Comparison of ENCODE assay signal across 20 cellular contexts in genomic region chr1:40911105-40911504, GRCh38. TPM values are rescaled to one million over a fixed set of nuclear protein-coding genes. Genes with fewer than 3 reads are reported as not detected.
DNase-seq lines count a peak whose midpoint lies in the region; ATAC-seq and TF ChIP-seq lines count a peak whose summit lies in the region.
"Had no signal": no experiment of that assay in that cellular context is flagged by ENCODE, and none has a peak within 500 bp of the region (broad histone marks: within the 10 kb centered on the region; RNA-seq: fewer than 3 reads in every experiment).

No MANE protein-coding gene starts in this region.

- ATAC-seq in GM23338, result no peak
- no peak for ATAC-seq in PC-3
- ATAC-seq: HepG2 had no signal

- TF ChIP-seq CTCF in GM23338 (conservative IDR thresholded peaks at IDR 0.05; ENCODE audit: low read depth in 2 of 2) (no peak), PC-3 (conservative IDR thresholded peaks at IDR 0.05; ENCODE audit: low read depth, low read length) (no peak), fibroblast of villous mesenchyme (IDR thresholded peaks at IDR 0.05; ENCODE audit: insufficient read depth, low read depth, low read length) (no peak)

- no peaks in the 10 kb centered on the region for H3K36me3 ChIP-seq in GM23338 (ENCODE audit: insufficient read depth)
- H3K36me3 ChIP-seq in PC-3 (ENCODE audit: low read depth, low read length), result no peaks in the 10 kb centered on the region
- H3K36me3 ChIP-seq: BE2C had no signal

- DNase-seq in GM23338 (ENCODE audit: low spot score), result no peak
- no peak for DNase-seq in PC-3
- peak; percentile 33 for DNase-seq in fibroblast of villous mesenchyme (ENCODE audit: low read depth)
- no peak for DNase-seq in GM03348 (ENCODE audit: low spot score)
- DNase-seq in NCI-H1092 (lab: John Stamatoyannopoulos, UW), result no peak
- no peak for DNase-seq in NK-92 (lab: John Stamatoyannopoulos, UW; ENCODE audit: unreplicated experiment)
- DNase-seq: ACHN; BE2C; C1 segment of cervical spinal cord; CD4-positive, CD25-positive, alpha-beta regulatory T cell; CD8-positive, alpha-beta memory T cell; COR-L47; DMS 273 treated with DMSO at 0.1 percent for 48 hours; DMS53; DND-41; EL; GM23248; H7 had no signal

- H3F3A ChIP-seq in GM23338 (replicated peaks; ENCODE audit: low read depth) (no peaks in the 10 kb centered on the region), PC-3 (ENCODE audit: low read length, unreplicated experiment) (no peaks in the 10 kb centered on the region)

- H4K20me1 ChIP-seq in GM23338 (replicated peaks; ENCODE audit: insufficient read depth), result no peaks in the 10 kb centered on the region
- H4K20me1 ChIP-seq in PC-3 (ENCODE audit: low read length), result no peaks in the 10 kb centered on the region

- H3K27me3 Mint-ChIP-seq in GM23338 (ENCODE audit: insufficient read depth, low read depth, poor library complexity), result no peaks in the 10 kb centered on the region
- H3K27me3 Mint-ChIP-seq: IgD-negative memory B cell had no signal

- intact Hi-C loops in PC-3 (cut with micrococcal nuclease), result no loop called here

- no peaks in the 10 kb centered on the region for H3K4me1 ChIP-seq in GM23338 (ENCODE audit: insufficient read depth)
- peaks cover 11% of the 10 kb centered on the region; the same call in 1 of the 2 replicates for H3K4me1 ChIP-seq in PC-3 (ENCODE audit: insufficient read depth, low read length)
- H3K4me1 ChIP-seq: BE2C had no signal

- BruUV-seq in PC-3 (replicated peaks; lab: Mats Ljungman, UMichigan), result no TSS peak

- H3K27ac Mint-ChIP-seq in GM23338, result no peak overlapping the region
- H3K27ac Mint-ChIP-seq: CD8-positive, alpha-beta memory T cell; IgD-negative memory B cell had no signal

- POLR2A ChIA-PET in PC-3 (lab: Charles Lee; ENCODE audit: unreplicated experiment), result no interaction called here

- H3K9ac ChIP-seq in PC-3 (ENCODE audit: low read length), result no peak overlapping the region
- H3K9ac ChIP-seq: GM23248 had no signal

- H3K4me3 ChIP-seq in GM23338, result no peak overlapping the region
- no peak overlapping the region for H3K4me3 ChIP-seq in PC-3 (ENCODE audit: low read length)
- H3K4me3 ChIP-seq in fibroblast of villous mesenchyme (ENCODE audit: low read depth, low read length), result no peak overlapping the region
- H3K4me3 ChIP-seq: GM23248 had no signal

- H3K79me2 ChIP-seq in GM23338 (replicated peaks; ENCODE audit: insufficient read depth) (no peaks in the 10 kb centered on the region), PC-3 (ENCODE audit: low read length) (no peaks in the 10 kb centered on the region)

- H3K27me3 ChIP-seq in GM23338 (ENCODE audit: insufficient read depth) (no peaks in the 10 kb centered on the region), PC-3 (ENCODE audit: low read length) (no peaks in the 10 kb centered on the region)
- H3K27me3 ChIP-seq: BE2C had no signal

- no peak overlapping the region for H3K27ac ChIP-seq in GM23338 (ENCODE audit: low read depth)
- H3K27ac ChIP-seq in PC-3 (ENCODE audit: low read length), result no peak overlapping the region
- H3K27ac ChIP-seq: GM23248 had no signal

- H2AFZ ChIP-seq in GM23338, result peak overlapping the region; percentile 63; the same call in 1 of the 2 replicates
- peak overlapping the region; percentile 10; the same call in 1 of the 2 replicates for H2AFZ ChIP-seq in PC-3 (ENCODE audit: low read length)
- H2AFZ ChIP-seq: GM23248 had no signal

- H3K4me2 ChIP-seq in GM23338, result no peak overlapping the region
- no peak overlapping the region for H3K4me2 ChIP-seq in PC-3 (ENCODE audit: low read length)

- H3K4me3 Mint-ChIP-seq in GM23338, result no peak overlapping the region
- H3K4me3 Mint-ChIP-seq: CD4-positive, CD25-positive, alpha-beta regulatory T cell; CD8-positive, alpha-beta memory T cell; IgD-negative memory B cell had no signal

- CTCF ChIA-PET in PC-3 (lab: Charles Lee), result no interaction called here

- H3K9me3 ChIP-seq in PC-3 (ENCODE audit: low read length), result no peaks in the 10 kb centered on the region
- H3K9me3 ChIP-seq: BE2C had no signal

- no peaks in the 10 kb centered on the region for H3K9me3 Mint-ChIP-seq in GM23338
- H3K9me3 Mint-ChIP-seq: CD4-positive, CD25-positive, alpha-beta regulatory T cell; CD8-positive, alpha-beta memory T cell; IgD-negative memory B cell had no signal

- H3K36me3 Mint-ChIP-seq in GM23338 (ENCODE audit: low read depth), result no peaks in the 10 kb centered on the region
- H3K36me3 Mint-ChIP-seq: CD4-positive, CD25-positive, alpha-beta regulatory T cell had no signal

- H3K4me1 Mint-ChIP-seq in GM23338, result peaks cover 5% of the 10 kb centered on the region; the same call in 2 of the 3 replicates
- H3K4me1 Mint-ChIP-seq: CD4-positive, CD25-positive, alpha-beta regulatory T cell; CD8-positive, alpha-beta memory T cell; IgD-negative memory B cell had no signal

- H3K9me2 ChIP-seq in GM23338 (ENCODE audit: insufficient read depth) (no peaks in the 10 kb centered on the region), PC-3 (replicated peaks; ENCODE audit: low read length) (no peaks in the 10 kb centered on the region)

TF ChIP-seq in GM23338, 12 proteins besides CTCF, POLR2A, EP300 and RAD21:
- TF ChIP-seq ZNF462 (CRISPR knock-in tag; IDR thresholded peaks at IDR 0.05) (no peak), EZH2 (IDR thresholded peaks at IDR 0.05; ENCODE audit: low read depth, unreplicated experiment) (no peak), ZNF114 (CRISPR knock-in tag; IDR thresholded peaks at IDR 0.05) (no peak), ZNF331 (CRISPR knock-in tag; IDR thresholded peaks at IDR 0.05; ENCODE audit: low read depth) (no peak), NANOG (IDR thresholded peaks at IDR 0.05; ENCODE audit: borderline replicate concordance) (no peak)

RNA-seq across cellular contexts. Expression of gene CITED4, which starts 48.9 kb away (rescaled TPM):
- total RNA-seq in GM23338 (2014; rRNA removed; shearing (Covaris generic)), result 16.4 and 18.7 TPM in 2 replicates
- polyA plus RNA-seq in GM23338 (2016; fragmentation: Nextera tagmentation; extraction: Ambion mirVana), result 2.9 and 7.7 TPM in 2 replicates
- total RNA-seq in PC-3 (2014; rRNA removed) (10.6 and 12.0 TPM in 2 replicates), fibroblast of villous mesenchyme (1.7 and 5.2 TPM in 2 replicates)
- total RNA-seq: GM23248 had no signal
- polyA plus RNA-seq: GM23248 had no signal
